Comparison of ENCODE assay signal across 22 cellular contexts in genomic region chr2:69077224-69077953, GRCh38.
DNase-seq lines count a peak whose midpoint lies in the region; TF ChIP-seq lines count a peak whose summit lies in the region.
"Had no signal": no experiment of that assay in that cellular context is flagged by ENCODE, and none has a peak within 500 bp of the region (broad histone marks: within the 10 kb centered on the region; RNA-seq: fewer than 3 reads in every experiment).

No MANE protein-coding gene starts in this region.

- no peak for TF ChIP-seq POLR2A in ovary (IDR thresholded peaks at IDR 0.05)

- H3K18ac ChIP-seq in trophoblast cell (ENCODE audit: low read length), result no peak overlapping the region

- no peaks in the 10 kb centered on the region for H3K79me1 ChIP-seq in trophoblast cell (ENCODE audit: low read length)

- no peak overlapping the region for H2BK5ac ChIP-seq in trophoblast cell (ENCODE audit: low read depth, low read length, poor library complexity)

- peak; percentile 17 for DNase-seq in H7
- DNase-seq in coronary artery (ENCODE audit: low spot score), result no peak
- DNase-seq in trophoblast cell, result no peak
- DNase-seq in NCI-H1436 treated with DMSO at 0.1 percent for 48 hours (lab: John Stamatoyannopoulos, UW), result no peak
- no peak for DNase-seq in ovary
- DNase-seq in retina, result no peak
- DNase-seq in NCI-H1436 (lab: John Stamatoyannopoulos, UW), result no peak
- DNase-seq: activated B cell treated with CpG ODN at 0.5 μM for 24 hours; activated CD4-positive, alpha-beta T cell treated with anti-CD3 and anti-CD28 coated beads, Interleukin-2, amount 50 U/mL, for 1 hour; activated effector memory CD4-positive, alpha-beta T cell treated with Interleukin-2 at 50 U/mL for 16 hours; activated T-cell treated with anti-CD3 and anti-CD28 coated beads, Interleukin-2, amount 50 U/mL, for 1 hour; amygdala; effector CD4-positive, alpha-beta T cell; glutamatergic neuron; naive thymus-derived CD4-positive, alpha-beta T cell; NCI-H1105 treated with DMSO at 0.1 percent for 48 hours; NCI-H2029; NCI-H446; RPMI8226; T-cell had no signal

- H2BK12ac ChIP-seq in trophoblast cell (ENCODE audit: low read length), result no peak overlapping the region

- H3K4ac ChIP-seq in trophoblast cell (ENCODE audit: low read depth, low read length), result no peak overlapping the region

- H4K12ac ChIP-seq in trophoblast cell (ENCODE audit: low read depth, low read length), result no peak overlapping the region

- H2BK120ac ChIP-seq in trophoblast cell (ENCODE audit: insufficient read depth, low read length, poor library complexity), result no peak overlapping the region

- peak overlapping the region; percentile 10 for H4K91ac ChIP-seq in trophoblast cell (ENCODE audit: low read depth, low read length)

- no peak overlapping the region for H2AK5ac ChIP-seq in trophoblast cell (ENCODE audit: low read length)

- no peak for TF ChIP-seq CTCF in coronary artery (IDR thresholded peaks at IDR 0.05)
- TF ChIP-seq CTCF in ovary (IDR thresholded peaks at IDR 0.05), result no peak

- H3K4me2 ChIP-seq in trophoblast cell (ENCODE audit: low read length), result no peak overlapping the region

- no peak overlapping the region for H2AFZ ChIP-seq in trophoblast cell (ENCODE audit: insufficient read depth, low read length, poor library complexity)

- peaks cover 9% of the 10 kb centered on the region for H3K36me3 ChIP-seq in H7 (replicated peaks; ENCODE audit: control insufficient read depth, insufficient read depth, low read length)
- H3K36me3 ChIP-seq in trophoblast cell (ENCODE audit: control insufficient read depth in 1 of 2, insufficient read depth in 2 of 2, low read length in 2 of 2), result peaks cover 2 to 16% of the 10 kb centered on the region in 2 experiments
- H3K36me3 ChIP-seq in ovary, result no peaks in the 10 kb centered on the region
- H3K36me3 ChIP-seq: prostate gland had no signal

- H4K8ac ChIP-seq in trophoblast cell (ENCODE audit: low read depth, low read length), result no peak overlapping the region

- TF ChIP-seq EP300 in Ishikawa (IDR thresholded peaks at IDR 0.05; ENCODE audit: borderline replicate concordance) (no peak), ovary (IDR thresholded peaks at IDR 0.05) (no peak)

- intact Hi-C loops in ovary (cut with DNase I), result no loop called here

- no peak overlapping the region for H3K4me3 ChIP-seq in H7 (ENCODE audit: insufficient read depth, low read depth, low read length)
- H3K4me3 ChIP-seq in coronary artery, result no peak overlapping the region
- H3K4me3 ChIP-seq in trophoblast cell (ENCODE audit: low read depth, low read length), result no peak overlapping the region
- H3K4me3 ChIP-seq in ovary, result no peak overlapping the region
- H3K4me3 ChIP-seq: prostate gland had no signal

- WGBS in trophoblast cell (ENCODE audit: extremely low coverage, insufficient coverage, insufficient read length), result no CpG with 5 or more reads among the region's 10 CpGs
- 87 to 93% (median 93%) methylated on average over 10 of the region's 10 CpGs for WGBS in ovary, 3 donors

- H3K9me3 ChIP-seq in trophoblast cell (ENCODE audit: insufficient read depth, low read depth, low read length) (no peaks in the 10 kb centered on the region), ovary (no peaks in the 10 kb centered on the region)
- H3K9me3 ChIP-seq: prostate gland had no signal

- H3K4me1 ChIP-seq in trophoblast cell (ENCODE audit: control insufficient read depth in 1 of 2, insufficient read depth in 2 of 2, low read length in 2 of 2) (peaks cover 0 to 3% of the 10 kb centered on the region in 2 experiments), ovary (ENCODE audit: insufficient read depth) (peaks cover 13% of the 10 kb centered on the region)
- H3K4me1 ChIP-seq: prostate gland had no signal

- H3K79me2 ChIP-seq in trophoblast cell (ENCODE audit: control insufficient read depth, insufficient read depth, low read length, poor library complexity), result no peaks in the 10 kb centered on the region

- no peak overlapping the region for H3K23ac ChIP-seq in trophoblast cell (ENCODE audit: low read length)

- H3K9ac ChIP-seq in trophoblast cell (ENCODE audit: low read length), result no peak overlapping the region

- H3K27ac ChIP-seq in coronary artery (peak overlapping the region; percentile 52 to 80), trophoblast cell (ENCODE audit: low read depth, low read length) (no peak overlapping the region), ovary (no peak overlapping the region)
- H3K27ac ChIP-seq: prostate gland had no signal

- no peak overlapping the region for H3K14ac ChIP-seq in trophoblast cell (ENCODE audit: low read length)

- H3K27me3 ChIP-seq in H7 (ENCODE audit: control insufficient read depth, insufficient read depth, low read length), result no peaks in the 10 kb centered on the region
- H3K27me3 ChIP-seq in trophoblast cell (ENCODE audit: insufficient read depth, low read length), result no peaks in the 10 kb centered on the region
- H3K27me3 ChIP-seq in ovary, result no peaks in the 10 kb centered on the region

- no peak for TF ChIP-seq RAD21 in Ishikawa (IDR thresholded peaks at IDR 0.05; ENCODE audit: low read depth)

TF ChIP-seq in Ishikawa, 13 proteins besides CTCF, POLR2A, EP300 and RAD21:
- TF ChIP-seq MAX (IDR thresholded peaks at IDR 0.05), result no peak
- TF ChIP-seq USF1 (IDR thresholded peaks at IDR 0.05), result no peak
- no peak for TF ChIP-seq TAF1 (IDR thresholded peaks at IDR 0.05; ENCODE audit: low read depth)
- peak; percentile 74 for TF ChIP-seq NFIC (IDR thresholded peaks at IDR 0.05)
- TF ChIP-seq FOXM1 (IDR thresholded peaks at IDR 0.05; ENCODE audit: borderline replicate concordance, low read depth), result no peak
- no peak for TF ChIP-seq CEBPB (IDR thresholded peaks at IDR 0.05)

Comparison
In these comparisons a context has a peak if more than half of its experiments do, and no peak if none do; other contexts are left out.
1. H3K27ac ChIP-seq: peak in coronary artery (2 of 2); none in trophoblast cell (single experiment) and ovary (0 of 2).